Comparison of ENCODE assay signal across 18 cellular contexts in genomic region chr3:177604181-177604580, GRCh38.
"Had no signal": no experiment of that assay in that cellular context is flagged by ENCODE, and none has a peak within 500 bp of the region (broad histone marks: within the 10 kb centered on the region; RNA-seq: fewer than 3 reads in every experiment).

No MANE protein-coding gene starts in this region.

- ATAC-seq: gastrocnemius medialis had no signal

- H3K27ac ChIP-seq: dorsolateral prefrontal cortex, gastrocnemius medialis, right lobe of liver, thoracic aorta had no signal

- H3K4me2 ChIP-seq: smooth muscle cell had no signal

- H3K9me3 ChIP-seq: esophagus squamous epithelium, gastrocnemius medialis, pancreas, right lobe of liver, thoracic aorta had no signal

- H3K36me3 ChIP-seq: esophagus squamous epithelium, gastrocnemius medialis, pancreas, right lobe of liver, thoracic aorta had no signal

- H3K4me3 ChIP-seq: dorsolateral prefrontal cortex, esophagus squamous epithelium, gastrocnemius medialis, pancreas, right lobe of liver, smooth muscle cell, thoracic aorta had no signal

- H3K27me3 ChIP-seq: dorsolateral prefrontal cortex, esophagus squamous epithelium, gastrocnemius medialis, pancreas, right lobe of liver had no signal

- H3K4me1 ChIP-seq: gastrocnemius medialis had no signal

- DNase-seq: activated CD4-positive, alpha-beta T cell treated with anti-CD3 and anti-CD28 coated beads for 4 hours; activated CD4-positive, alpha-beta T cell treated with anti-CD3 and anti-CD28 coated beads, Interleukin-2, amount 50 U/mL, for 48 hours; activated CD4-positive, CD25-positive, alpha-beta regulatory T cell; activated naive CD4-positive, alpha-beta T cell treated with Interleukin-2 at 50 U/mL for 16 hours; activated naive CD8-positive, alpha-beta T cell treated with anti-CD3 and anti-CD28 coated beads for 36 hours; activated T-cell treated with anti-CD3 and anti-CD28 coated beads, Interleukin-2, amount 50 U/mL, for 48 hours; dorsolateral prefrontal cortex; esophagus squamous epithelium; gastrocnemius medialis; hippocampal formation; nephron progenitor cell; pancreas; right lobe of liver; stimulated activated CD4-positive, alpha-beta T cell treated with anti-CD3 and anti-CD28 coated beads, Interleukin-15, amount 100 ng/mL, for 24 hours; stimulated activated naive B cell treated with anti-CD40 and anti-IgM and Interleukin-4, amounts not matched to agents 10 μg/mL and 1 μg/mL and 100 μg/mL, for 72 hours; T1000 had no signal
